23 cellular contexts compared by ENCODE assay signal in the genomic region with DNA sequence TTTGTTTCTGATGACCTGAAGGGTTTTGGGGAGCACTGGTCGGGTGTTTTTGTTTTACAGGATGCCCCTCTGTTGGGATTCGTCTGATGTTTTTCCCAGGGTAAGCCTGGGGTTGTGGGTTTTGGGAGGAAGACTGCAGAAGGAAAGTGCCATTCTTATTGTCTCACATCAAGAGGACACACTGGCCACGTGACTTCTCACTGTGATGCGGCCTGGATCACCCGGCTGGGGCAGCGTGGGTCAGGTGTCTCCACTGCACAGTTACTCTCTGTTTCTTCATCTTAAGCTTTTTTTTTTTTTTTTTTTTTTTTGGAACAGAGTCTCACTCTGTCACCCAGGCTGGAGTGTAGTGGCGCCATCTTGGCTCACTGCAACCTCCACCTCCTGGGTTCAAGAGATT.
A peak's percentile ranks its signal among the peaks of the same experiment; 100 is the strongest.
DNase-seq lines count a peak whose midpoint lies in the region; ATAC-seq, FAIRE-seq and TF ChIP-seq lines count a peak whose summit lies in the region.
"Had no signal": no experiment of that assay in that cellular context is flagged by ENCODE, and none has a peak within 500 bp of the region (broad histone marks: within the 10 kb centered on the region; RNA-seq: fewer than 3 reads in every experiment).

No MANE protein-coding gene starts in this region.

- H3K79me2 ChIP-seq in K562 (ENCODE audit: control insufficient read depth, insufficient read depth, low read length), result no peaks in the 10 kb centered on the region

- in situ Hi-C loops in K562 (cut with MboI), result loop anchor here (5.0 kb wide), 1 partner anchor 667 kb away; no protein-coding TSS in a partner anchor
- in situ Hi-C loops in gastrocnemius medialis (cut with MboI; ENCODE audit: low sequenced_read_pairs in 4 of 4), result loop anchor here in 1 of 4 donors (25.0 kb wide), 1 partner anchor 157 kb away; a partner anchor contains a TSS

- no peak overlapping the region for H2AFZ ChIP-seq in K562 (ENCODE audit: low read depth, low read length)

- ATAC-seq in activated T-cell treated with anti-CD3 and anti-CD28 coated beads, Interleukin-2, amount 50 U/mL, for 4 hours, result no peak
- ATAC-seq in K562, result no peak
- no peak for ATAC-seq in gastrocnemius medialis
- ATAC-seq in stimulated activated effector memory CD8-positive, alpha-beta T cell treated with anti-CD3 and anti-CD28 coated beads, Interleukin-12 subunit alpha, Interleukin-12 subunit beta, amount 100 ng/mL, for 72 hours, result no peak

- H3K4me1 ChIP-seq in K562 (replicated peaks in 1 of 2; ENCODE audit: control insufficient read depth in 2 of 2, insufficient read depth in 2 of 2, low read length in 2 of 2) (no peaks in the 10 kb centered on the region), gastrocnemius medialis (peaks cover 39 to 66% of the 10 kb centered on the region in 2 donors)
- H3K4me1 ChIP-seq: BLaER1 treated with 17β-estradiol and CSF1 and Interleukin-3, amounts not matched to agents 10 nM and 100 nM; HAP-1 had no signal

- H3K27ac Mint-ChIP-seq in activated T-cell treated with anti-CD3 and anti-CD28 coated beads, Interleukin-2, amount 50 U/mL, for 24 hours, result no peak overlapping the region
- H3K27ac Mint-ChIP-seq in stimulated activated effector memory CD8-positive, alpha-beta T cell treated with anti-CD3 and anti-CD28 coated beads, Interleukin-12 subunit alpha, Interleukin-12 subunit beta, amount 100 ng/mL, for 72 hours, result no peak overlapping the region
- H3K27ac Mint-ChIP-seq: CD14-positive monocyte; CD4-positive, alpha-beta memory T cell had no signal

- no peaks in the 10 kb centered on the region for H3K9me1 ChIP-seq in K562 (ENCODE audit: control insufficient read depth, insufficient read depth, low read length)

- peak overlapping the region; percentile 52 for H3K4me3 Mint-ChIP-seq in activated T-cell treated with anti-CD3 and anti-CD28 coated beads, Interleukin-2, amount 50 U/mL, for 24 hours
- H3K4me3 Mint-ChIP-seq in activated T-cell treated with anti-CD3 and anti-CD28 coated beads, Interleukin-2, amount 50 U/mL, for 4 hours, result no peak overlapping the region
- no peak overlapping the region for H3K4me3 Mint-ChIP-seq in stimulated activated effector memory CD8-positive, alpha-beta T cell treated with anti-CD3 and anti-CD28 coated beads, Interleukin-12 subunit alpha, Interleukin-12 subunit beta, amount 100 ng/mL, for 72 hours
- H3K4me3 Mint-ChIP-seq: CD14-positive monocyte; CD4-positive, alpha-beta memory T cell; HFFc6 had no signal

- no peak for FAIRE-seq in K562 (lab: Jason Lieb, UNC)
- FAIRE-seq: A204.1, GM12892, H54 had no signal

- H3K27me3 ChIP-seq in K562 (ENCODE audit: control insufficient read depth in 2 of 2, insufficient read depth in 2 of 2, low read length in 2 of 2) (peaks cover 60 to 78% of the 10 kb centered on the region in 2 experiments), gastrocnemius medialis (no peaks in the 10 kb centered on the region)
- H3K27me3 ChIP-seq: BE2C; BLaER1 treated with 17β-estradiol and CSF1 and Interleukin-3, amounts not matched to agents 10 nM and 100 nM had no signal

- H3K27ac ChIP-seq in K562 (ENCODE audit: extremely low read depth, low read depth, low read length), result no peak overlapping the region
- H3K27ac ChIP-seq in gastrocnemius medialis, result peak overlapping the region; percentile 93 to 98 (median 96)
- H3K27ac ChIP-seq: 22Rv1; BLaER1 treated with 17β-estradiol and CSF1 and Interleukin-3, amounts not matched to agents 10 nM and 100 nM had no signal

- H4K20me1 ChIP-seq in K562 (replicated peaks; ENCODE audit: control insufficient read depth, insufficient read depth, low read length), result no peaks in the 10 kb centered on the region; the same call in 1 of the 2 replicates
- H4K20me1 ChIP-seq: BLaER1 treated with 17β-estradiol and CSF1 and Interleukin-3, amounts not matched to agents 10 nM and 100 nM had no signal

- no peak overlapping the region for H3K4me3 ChIP-seq in K562
- H3K4me3 ChIP-seq in gastrocnemius medialis, result no peak overlapping the region
- H3K4me3 ChIP-seq: BLaER1 treated with 17β-estradiol and CSF1 and Interleukin-3, amounts not matched to agents 10 nM and 100 nM; HAP-1 had no signal

- H3K4me2 ChIP-seq in K562 (ENCODE audit: insufficient read depth, low read length), result no peak overlapping the region
- H3K4me2 ChIP-seq: BLaER1 treated with 17β-estradiol and CSF1 and Interleukin-3, amounts not matched to agents 10 nM and 100 nM had no signal

- TF ChIP-seq CTCF in K562 (IDR thresholded peaks at IDR 0.05 in 2 of 3, conservative IDR thresholded peaks at IDR 0.05 in 1 of 3; ENCODE audit: insufficient read depth in 2 of 3, low read depth in 1 of 3, low read length in 3 of 3) (no peak), gastrocnemius medialis (IDR thresholded peaks at IDR 0.05 in 4 of 5, conservative IDR thresholded peaks at IDR 0.05 in 1 of 5) (no peak)

- BruUV-seq in K562 (replicated peaks; lab: Mats Ljungman, UMichigan), result no TSS peak

- no peak for TF ChIP-seq EP300 in K562 (IDR thresholded peaks at IDR 0.05; ENCODE audit: low read length)

- no peak overlapping the region for H3K9ac ChIP-seq in K562 (ENCODE audit: insufficient read depth in 1 of 2, low read depth in 2 of 2, low read length in 2 of 2)
- H3K9ac ChIP-seq: BLaER1 treated with 17β-estradiol and CSF1 and Interleukin-3, amounts not matched to agents 10 nM and 100 nM had no signal

- CTCF ChIA-PET in K562 (lab: Yijun Ruan, JAX; ENCODE audit: low intra/inter-chr PET ratio), result no interaction called here

- H3K9me3 ChIP-seq in K562 (replicated peaks; ENCODE audit: control insufficient read depth, insufficient read depth, low read depth, low read length) (no peaks in the 10 kb centered on the region), gastrocnemius medialis (no peaks in the 10 kb centered on the region)
- H3K9me3 ChIP-seq: BE2C; BLaER1 treated with 17β-estradiol and CSF1 and Interleukin-3, amounts not matched to agents 10 nM and 100 nM; HAP-1 had no signal

- TF ChIP-seq POLR2A in K562 (conservative IDR thresholded peaks at IDR 0.05) (no peak), gastrocnemius medialis (IDR thresholded peaks at IDR 0.05) (no peak)

- H3K36me3 ChIP-seq in K562 (ENCODE audit: control insufficient read depth, insufficient read depth, low read length), result no peaks in the 10 kb centered on the region
- no peaks in the 10 kb centered on the region for H3K36me3 ChIP-seq in gastrocnemius medialis
- H3K36me3 ChIP-seq: BE2C; BLaER1 treated with 17β-estradiol and CSF1 and Interleukin-3, amounts not matched to agents 10 nM and 100 nM had no signal

- H3K36me3 Mint-ChIP-seq in activated T-cell treated with anti-CD3 and anti-CD28 coated beads, Interleukin-2, amount 50 U/mL, for 24 hours (ENCODE audit: low read depth), result no peaks in the 10 kb centered on the region
- H3K36me3 Mint-ChIP-seq in activated T-cell treated with anti-CD3 and anti-CD28 coated beads, Interleukin-2, amount 50 U/mL, for 4 hours (ENCODE audit: insufficient read depth), result no peaks in the 10 kb centered on the region
- no peaks in the 10 kb centered on the region for H3K36me3 Mint-ChIP-seq in stimulated activated effector memory CD8-positive, alpha-beta T cell treated with anti-CD3 and anti-CD28 coated beads, Interleukin-12 subunit alpha, Interleukin-12 subunit beta, amount 100 ng/mL, for 72 hours
- H3K36me3 Mint-ChIP-seq: CD14-positive monocyte; CD4-positive, alpha-beta memory T cell had no signal

- H3K27me3 Mint-ChIP-seq in activated T-cell treated with anti-CD3 and anti-CD28 coated beads, Interleukin-2, amount 50 U/mL, for 24 hours, result peaks cover 47% of the 10 kb centered on the region
- H3K27me3 Mint-ChIP-seq in activated T-cell treated with anti-CD3 and anti-CD28 coated beads, Interleukin-2, amount 50 U/mL, for 4 hours (ENCODE audit: low read depth), result peaks cover 46% of the 10 kb centered on the region

- H3K9me3 Mint-ChIP-seq in activated T-cell treated with anti-CD3 and anti-CD28 coated beads, Interleukin-2, amount 50 U/mL, for 24 hours, result no peaks in the 10 kb centered on the region
- H3K9me3 Mint-ChIP-seq in activated T-cell treated with anti-CD3 and anti-CD28 coated beads, Interleukin-2, amount 50 U/mL, for 4 hours, result no peaks in the 10 kb centered on the region
- no peaks in the 10 kb centered on the region for H3K9me3 Mint-ChIP-seq in stimulated activated effector memory CD8-positive, alpha-beta T cell treated with anti-CD3 and anti-CD28 coated beads, Interleukin-12 subunit alpha, Interleukin-12 subunit beta, amount 100 ng/mL, for 72 hours
- H3K9me3 Mint-ChIP-seq: CD4-positive, alpha-beta memory T cell had no signal

- DNase-seq in activated T-cell treated with anti-CD3 and anti-CD28 coated beads, Interleukin-2, amount 50 U/mL, for 24 hours, result no peak
- no peak for DNase-seq in activated T-cell treated with anti-CD3 and anti-CD28 coated beads, Interleukin-2, amount 50 U/mL, for 4 hours
- DNase-seq in K562 (ENCODE audit: extremely low read depth in 1 of 4, low spot score in 3 of 4) (no peak), gastrocnemius medialis (peak in 1 of 2 donors; percentile 65), ecto neural progenitor cell (ENCODE audit: low spot score) (no peak), NCI-H226 (no peak)
- DNase-seq in stimulated activated effector memory CD8-positive, alpha-beta T cell treated with anti-CD3 and anti-CD28 coated beads, Interleukin-12 subunit alpha, Interleukin-12 subunit beta, amount 100 ng/mL, for 72 hours (ENCODE audit: low spot score in 2 of 2), result no peak
- DNase-seq: BE2C; Calu3; CD4-positive, alpha-beta memory T cell; COR-L47; DMS53; DMS79 treated with DMSO at 0.1 percent for 48 hours; GF-D8; GOT3; HFFc6 had no signal

- no peak for TF ChIP-seq RAD21 in K562 (CRISPR knock-in tag; conservative IDR thresholded peaks at IDR 0.05 in 1 of 2, IDR thresholded peaks at IDR 0.05 in 1 of 2)

- peaks cover 18% of the 10 kb centered on the region for H3K4me1 Mint-ChIP-seq in activated T-cell treated with anti-CD3 and anti-CD28 coated beads, Interleukin-2, amount 50 U/mL, for 24 hours (ENCODE audit: low read depth)
- peaks cover 10% of the 10 kb centered on the region for H3K4me1 Mint-ChIP-seq in activated T-cell treated with anti-CD3 and anti-CD28 coated beads, Interleukin-2, amount 50 U/mL, for 4 hours (ENCODE audit: low read depth)
- peaks cover 11% of the 10 kb centered on the region for H3K4me1 Mint-ChIP-seq in stimulated activated effector memory CD8-positive, alpha-beta T cell treated with anti-CD3 and anti-CD28 coated beads, Interleukin-12 subunit alpha, Interleukin-12 subunit beta, amount 100 ng/mL, for 72 hours
- H3K4me1 Mint-ChIP-seq: CD14-positive monocyte had no signal

- intact Hi-C loops in K562 (cut with micrococcal nuclease) (no loop called here), gastrocnemius medialis (cut with DNase I; ENCODE audit: low total_unique reads) (loop anchor here (10.0 kb wide), 1 partner anchor 884 kb away; no protein-coding TSS in a partner anchor)

- POLR2A ChIA-PET in K562 (lab: Yijun Ruan, JAX), result interaction anchor here (0.6 kb wide), 1 partner anchor 21 kb away, joined by 4 read pairs; no protein-coding TSS in a partner anchor

- WGBS in K562 (ENCODE audit: insufficient coverage, low coverage, missing lambda C conversion rate), result 2% methylated on average over 7 of the region's 7 CpGs
